Comparison of ENCODE assay signal across 1 cellular context in the genomic region with DNA sequence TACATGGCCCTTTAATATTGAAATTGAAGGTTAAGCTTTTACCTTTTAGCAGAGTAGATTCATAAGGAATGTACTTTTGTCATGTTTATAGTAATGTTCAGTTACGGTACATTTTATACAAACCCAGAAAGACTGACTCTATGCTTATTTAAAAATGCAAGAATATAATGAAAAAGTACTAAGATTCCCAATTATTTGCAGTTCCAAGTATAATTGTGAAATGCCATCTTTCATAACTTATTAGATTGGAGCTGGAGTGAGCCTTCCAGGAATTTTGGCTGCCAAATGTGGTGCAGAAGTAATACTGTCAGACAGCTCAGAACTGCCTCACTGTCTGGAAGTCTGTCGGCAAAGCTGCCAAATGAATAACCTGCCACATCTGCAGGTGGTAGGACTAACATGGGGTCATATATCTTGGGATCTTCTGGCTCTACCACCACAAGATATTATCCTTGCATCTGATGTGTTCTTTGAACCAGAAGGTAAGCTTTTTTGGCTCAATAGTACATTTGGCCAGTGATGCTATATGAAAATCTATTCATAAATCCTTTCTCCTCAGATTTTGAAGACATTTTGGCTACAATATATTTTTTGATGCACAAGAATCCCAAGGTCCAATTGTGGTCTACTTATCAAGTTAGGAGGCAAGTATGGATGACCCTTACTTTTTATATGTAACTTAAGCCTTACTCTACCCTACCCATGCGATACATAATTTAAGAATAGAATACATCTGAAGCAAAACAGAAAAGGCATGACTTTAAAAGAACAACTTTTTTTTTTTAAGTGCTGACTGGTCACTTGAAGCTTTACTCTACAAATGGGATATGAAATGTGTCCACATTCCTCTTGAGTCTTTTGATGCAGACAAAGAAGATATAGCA.
TF ChIP-seq lines count a peak whose summit lies in the region.

No MANE protein-coding gene starts in this region.

TF ChIP-seq in endothelial cell of umbilical vein, 7 proteins besides CTCF, POLR2A, EP300 and RAD21:
- TF ChIP-seq GATA2 (IDR thresholded peaks at IDR 0.05; ENCODE audit: insufficient read depth, insufficient read length, low read depth, low read length) (no peak), POLR2AphosphoS5 (IDR thresholded peaks at IDR 0.05; ENCODE audit: insufficient read depth, low read depth, low read length) (no peak), MYC (IDR thresholded peaks at IDR 0.05; ENCODE audit: low read depth, low read length) (no peak), JUN (IDR thresholded peaks at IDR 0.05; ENCODE audit: borderline replicate concordance, insufficient read depth, insufficient read length, low read depth) (no peak), FOS (IDR thresholded peaks at IDR 0.05; ENCODE audit: borderline replicate concordance, insufficient read depth, low read length) (no peak), EZH2 (IDR thresholded peaks at IDR 0.05; ENCODE audit: borderline replicate concordance, low read depth, low read length, severe bottlenecking) (no peak)
- TF ChIP-seq, protein P1, sequence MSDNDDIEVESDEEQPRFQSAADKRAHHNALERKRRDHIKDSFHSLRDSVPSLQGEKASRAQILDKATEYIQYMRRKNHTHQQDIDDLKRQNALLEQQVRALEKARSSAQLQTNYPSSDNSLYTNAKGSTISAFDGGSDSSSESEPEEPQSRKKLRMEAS (IDR thresholded peaks at IDR 0.05; ENCODE audit: insufficient read depth, insufficient read length), result no peak
